Comparison of ENCODE assay signal across 18 cellular contexts in the genomic region with DNA sequence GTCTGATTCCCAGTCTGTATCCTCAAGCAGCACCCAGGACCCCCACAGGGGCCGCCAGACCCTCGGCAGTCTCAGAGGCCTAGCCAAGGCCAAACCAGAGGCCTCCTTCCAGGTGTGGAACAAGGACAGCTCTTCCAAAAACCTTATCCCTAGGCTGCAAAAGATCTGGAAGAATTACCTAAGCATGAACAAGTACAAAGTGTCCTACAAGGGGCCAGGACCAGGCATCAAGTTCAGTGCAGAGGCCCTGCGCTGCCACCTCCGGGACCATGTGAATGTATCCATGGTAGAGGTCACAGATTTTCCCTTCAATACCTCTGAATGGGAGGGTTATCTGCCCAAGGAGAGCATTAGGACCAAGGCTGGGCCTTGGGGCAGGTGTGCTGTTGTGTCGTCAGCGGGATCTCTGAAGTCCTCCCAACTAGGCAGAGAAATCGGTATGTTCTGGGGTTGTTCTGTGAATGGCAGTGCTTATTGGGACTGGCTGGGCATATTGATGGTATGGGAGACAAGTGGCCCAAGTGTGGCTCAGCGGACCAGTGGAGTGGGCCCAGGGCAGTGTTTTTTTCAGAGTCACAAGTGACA.
A peak's percentile ranks its signal among the peaks of the same experiment; 100 is the strongest.
DNase-seq lines count a peak whose midpoint lies in the region; ATAC-seq and TF ChIP-seq lines count a peak whose summit lies in the region.
"Had no signal": no experiment of that assay in that cellular context is flagged by ENCODE, and none has a peak within 500 bp of the region (broad histone marks: within the 10 kb centered on the region; RNA-seq: fewer than 3 reads in every experiment).

No MANE protein-coding gene starts in this region.

- POLR2A ChIA-PET in OCI-LY7 (lab: Charles Lee), result interaction anchor here (0.5 to 2.6 kb wide), 3 partner anchors 11 to 69 kb away, joined by 3 to 13 read pairs (median 12); no protein-coding TSS in a partner anchor

- no peaks in the 10 kb centered on the region for H3K27me3 Mint-ChIP-seq in activated naive CD4-positive, alpha-beta T cell treated with anti-CD3 and anti-CD28 coated beads, Interleukin-2, amount 10 ng/mL, durations not matched to agents 7 days and 5 days
- no peaks in the 10 kb centered on the region for H3K27me3 Mint-ChIP-seq in stimulated activated naive B cell treated with anti-CD40 and anti-IgM and Interleukin-4, amounts not matched to agents 10 μg/mL and 1 μg/mL and 100 μg/mL, for 72 hours
- H3K27me3 Mint-ChIP-seq: type B pancreatic cell had no signal

- H4K20me1 ChIP-seq in OCI-LY7 (ENCODE audit: insufficient read depth, low read length) (peaks cover 48% of the 10 kb centered on the region), mammary epithelial cell (ENCODE audit: insufficient read depth, low read length) (no peaks in the 10 kb centered on the region)

- H3K4me3 ChIP-seq in OCI-LY7 (ENCODE audit: low read depth, low read length, poor library complexity, severe bottlenecking) (peak overlapping the region; percentile 31), colonic mucosa (no peak overlapping the region), mammary epithelial cell (replicated peaks in 1 of 3; ENCODE audit: insufficient read depth in 1 of 3, low read depth in 2 of 3, low read length in 3 of 3) (no peak overlapping the region)
- H3K4me3 ChIP-seq: mucosa of descending colon, prostate gland, SJSA1 had no signal

- ATAC-seq in stimulated activated naive B cell treated with anti-CD40 and anti-IgM and Interleukin-4, amounts not matched to agents 10 μg/mL and 1 μg/mL and 100 μg/mL, for 72 hours (replicated peaks), result no peak
- no peak for ATAC-seq in HG03521 (IDR thresholded peaks at IDR 0.05; ENCODE audit: unreplicated experiment)
- ATAC-seq: mucosa of descending colon had no signal

- H3K9ac ChIP-seq in colonic mucosa (ENCODE audit: low read depth in 2 of 2, low read length in 2 of 2), result peak overlapping the region; percentile 27 to 35
- no peak overlapping the region for H3K9ac ChIP-seq in mammary epithelial cell (ENCODE audit: insufficient read depth, low read length)

- peak overlapping the region; percentile 45 for H3K4me3 Mint-ChIP-seq in activated naive CD4-positive, alpha-beta T cell treated with anti-CD3 and anti-CD28 coated beads, Interleukin-2, amount 10 ng/mL, durations not matched to agents 7 days and 5 days
- H3K4me3 Mint-ChIP-seq in stimulated activated naive B cell treated with anti-CD40 and anti-IgM and Interleukin-4, amounts not matched to agents 10 μg/mL and 1 μg/mL and 100 μg/mL, for 72 hours, result peak overlapping the region; percentile 65 to 75
- H3K4me3 Mint-ChIP-seq: type B pancreatic cell had no signal

- peaks cover 100% of the 10 kb centered on the region for H3K36me3 ChIP-seq in OCI-LY7 (ENCODE audit: insufficient read depth, low read length)
- H3K36me3 ChIP-seq in colonic mucosa, result no peaks in the 10 kb centered on the region
- peaks cover 3% of the 10 kb centered on the region for H3K36me3 ChIP-seq in mammary epithelial cell (ENCODE audit: insufficient read depth, low read length)
- H3K36me3 ChIP-seq: prostate gland, SJSA1 had no signal

- H3K36me3 Mint-ChIP-seq in activated naive CD4-positive, alpha-beta T cell treated with anti-CD3 and anti-CD28 coated beads, Interleukin-2, amount 10 ng/mL, durations not matched to agents 7 days and 5 days, result peaks cover 89% of the 10 kb centered on the region
- H3K36me3 Mint-ChIP-seq in stimulated activated naive B cell treated with anti-CD40 and anti-IgM and Interleukin-4, amounts not matched to agents 10 μg/mL and 1 μg/mL and 100 μg/mL, for 72 hours, result peaks cover 79 to 91% of the 10 kb centered on the region in 2 donors

- peaks cover 89% of the 10 kb centered on the region for H3K4me1 Mint-ChIP-seq in activated naive CD4-positive, alpha-beta T cell treated with anti-CD3 and anti-CD28 coated beads, Interleukin-2, amount 10 ng/mL, durations not matched to agents 7 days and 5 days
- H3K4me1 Mint-ChIP-seq in stimulated activated naive B cell treated with anti-CD40 and anti-IgM and Interleukin-4, amounts not matched to agents 10 μg/mL and 1 μg/mL and 100 μg/mL, for 72 hours, result peaks cover 59 to 97% of the 10 kb centered on the region in 2 donors

- H2AFZ ChIP-seq in OCI-LY7 (ENCODE audit: low read length) (no peak overlapping the region), mammary epithelial cell (ENCODE audit: low read depth, low read length) (no peak overlapping the region)

- H3K27ac ChIP-seq in OCI-LY7 (ENCODE audit: low read depth, low read length, poor library complexity, severe bottlenecking), result peak overlapping the region; percentile 90
- no peak overlapping the region for H3K27ac ChIP-seq in colonic mucosa
- no peak overlapping the region for H3K27ac ChIP-seq in mammary epithelial cell (ENCODE audit: insufficient read depth, low read depth, low read length)
- H3K27ac ChIP-seq: SJSA1 had no signal

- no peaks in the 10 kb centered on the region for H3K27me3 ChIP-seq in colonic mucosa
- no peaks in the 10 kb centered on the region for H3K27me3 ChIP-seq in mammary epithelial cell (ENCODE audit: insufficient read depth, low read length)
- H3K27me3 ChIP-seq: SJSA1 had no signal

- BruUV-seq in OCI-LY7 (replicated peaks; lab: Mats Ljungman, UMichigan), result no TSS peak
- BruUV-seq in mammary epithelial cell (replicated peaks; lab: Mats Ljungman, UMichigan), result no TSS peak

- H3K9me3 Mint-ChIP-seq in activated naive CD4-positive, alpha-beta T cell treated with anti-CD3 and anti-CD28 coated beads, Interleukin-2, amount 10 ng/mL, durations not matched to agents 7 days and 5 days, result peaks cover 7% of the 10 kb centered on the region
- H3K9me3 Mint-ChIP-seq in stimulated activated naive B cell treated with anti-CD40 and anti-IgM and Interleukin-4, amounts not matched to agents 10 μg/mL and 1 μg/mL and 100 μg/mL, for 72 hours, result peaks cover 0 to 3% of the 10 kb centered on the region in 2 donors
- H3K9me3 Mint-ChIP-seq: type B pancreatic cell had no signal

- DNase-seq in activated naive CD4-positive, alpha-beta T cell treated with anti-CD3 and anti-CD28 coated beads, Interleukin-2, amount 10 ng/mL, durations not matched to agents 7 days and 5 days, result no peak
- no peak for DNase-seq in activated naive CD4-positive, alpha-beta T cell treated with anti-CD3 and anti-CD28 coated beads, Interleukin-2, amount 50 U/mL, for 16 hours
- no peak for DNase-seq in OCI-LY7 (ENCODE audit: low spot score)
- DNase-seq in colonic mucosa, result no peak
- no peak for DNase-seq in stimulated activated naive B cell treated with anti-CD40 and anti-IgM and Interleukin-4, amounts not matched to agents 10 μg/mL and 1 μg/mL and 100 μg/mL, for 72 hours
- DNase-seq in mammary epithelial cell, result no peak
- DNase-seq in NCI-H226, result no peak
- DNase-seq: DND-41; head of caudate nucleus; kidney glomerular epithelial cell; mucosa of descending colon; NCI-H2107; NK-92 treated with Interleukin-12 subunit alpha and Interleukin-12 subunit beta, amount 100 ng/mL, for 24 hours; stimulated activated CD4-positive, alpha-beta T cell treated with anti-CD3 and anti-CD28 coated beads, Interleukin-15, amount 100 ng/mL, for 24 hours had no signal

- dilution Hi-C loops in mammary epithelial cell (cut with HindIII; ENCODE audit: low sequenced_read_pairs), result no loop called here

- H3K4me1 ChIP-seq in OCI-LY7 (ENCODE audit: insufficient read depth, low read length, poor library complexity, severe bottlenecking), result peaks cover 82% of the 10 kb centered on the region
- no peaks in the 10 kb centered on the region for H3K4me1 ChIP-seq in colonic mucosa
- H3K4me1 ChIP-seq in mammary epithelial cell (ENCODE audit: insufficient read depth, low read length), result peaks cover 10% of the 10 kb centered on the region

- H3K79me2 ChIP-seq in OCI-LY7 (ENCODE audit: insufficient read depth, low read depth, low read length) (peaks cover 100% of the 10 kb centered on the region), mammary epithelial cell (ENCODE audit: insufficient read depth, low read length) (no peaks in the 10 kb centered on the region)

- peak overlapping the region; percentile 85 for H3K4me2 ChIP-seq in OCI-LY7 (ENCODE audit: low read length)
- no peak overlapping the region for H3K4me2 ChIP-seq in mammary epithelial cell (ENCODE audit: insufficient read depth, low read depth, low read length)

- CTCF ChIA-PET in activated naive CD4-positive, alpha-beta T cell treated with anti-CD3 and anti-CD28 coated beads, Interleukin-2, amount 10 ng/mL, durations not matched to agents 7 days and 5 days (lab: Charles Lee), result interaction anchor here (1.2 to 1.4 kb wide), 2 partner anchors 70 to 112 kb away, joined by 3 read pairs; no protein-coding TSS in a partner anchor
- CTCF ChIA-PET in OCI-LY7 (lab: Charles Lee; ENCODE audit: unreplicated experiment), result no interaction called here
- CTCF ChIA-PET in mammary epithelial cell (lab: Charles Lee; ENCODE audit: low non-redundant PET), result no interaction called here

- H3K9me2 ChIP-seq in OCI-LY7 (ENCODE audit: insufficient read depth, low read length), result no peaks in the 10 kb centered on the region

- peak overlapping the region; percentile 92 for H3K27ac Mint-ChIP-seq in activated naive CD4-positive, alpha-beta T cell treated with anti-CD3 and anti-CD28 coated beads, Interleukin-2, amount 10 ng/mL, durations not matched to agents 7 days and 5 days
- H3K27ac Mint-ChIP-seq in stimulated activated naive B cell treated with anti-CD40 and anti-IgM and Interleukin-4, amounts not matched to agents 10 μg/mL and 1 μg/mL and 100 μg/mL, for 72 hours, result peak overlapping the region; percentile 91
- H3K27ac Mint-ChIP-seq: type B pancreatic cell had no signal

- TF ChIP-seq CTCF in OCI-LY7 (conservative IDR thresholded peaks at IDR 0.05; ENCODE audit: low read length), result no peak
- no peak for TF ChIP-seq CTCF in colonic mucosa (IDR thresholded peaks at IDR 0.05)
- TF ChIP-seq CTCF in mammary epithelial cell (conservative IDR thresholded peaks at IDR 0.05 in 1 of 2, IDR thresholded peaks at IDR 0.05 in 1 of 2; ENCODE audit: extremely low read depth in 1 of 2, insufficient read depth in 1 of 2, low read depth in 1 of 2, low read length in 2 of 2), result no peak

- in situ Hi-C loops in mammary epithelial cell (cut with MboI; ENCODE audit: low sequenced_read_pairs in 2 of 2), result no loop called here

- WGBS in mammary epithelial cell (ENCODE audit: low coverage, missing lambda C conversion rate), result 100% methylated on average over 6 of the region's 8 CpGs

- H3K9me3 ChIP-seq in OCI-LY7 (ENCODE audit: low read length) (no peaks in the 10 kb centered on the region), colonic mucosa (no peaks in the 10 kb centered on the region), mammary epithelial cell (replicated peaks; ENCODE audit: insufficient read depth, low read length) (no peaks in the 10 kb centered on the region)
- H3K9me3 ChIP-seq: mucosa of descending colon, prostate gland, SJSA1 had no signal

- intact Hi-C loops in OCI-LY7 (cut with micrococcal nuclease; ENCODE audit: unreplicated experiment), result no loop called here
- intact Hi-C loops in colonic mucosa (cut with DNase I), result no loop called here
- intact Hi-C loops in mammary epithelial cell (cut with micrococcal nuclease), result no loop called here
